8 cellular contexts compared by ENCODE assay signal in genomic region chr22:46035742-46036557, GRCh38. TPM values are rescaled to one million over a fixed set of nuclear protein-coding genes. Genes with fewer than 3 reads are reported as not detected.
A peak's percentile ranks its signal among the peaks of the same experiment; 100 is the strongest.
DNase-seq lines count a peak whose midpoint lies in the region; ATAC-seq and TF ChIP-seq lines count a peak whose summit lies in the region.

No MANE protein-coding gene starts in this region.

- peak overlapping the region; percentile 89 for H3K27ac ChIP-seq in VCaP
- no peak overlapping the region for H3K27ac ChIP-seq in iPS-20b (ENCODE audit: low read length)
- peak overlapping the region; percentile 95 for H3K27ac ChIP-seq in skeletal muscle tissue (ENCODE audit: low read depth, low read length)

- H3K9ac ChIP-seq in iPS-20b (ENCODE audit: low read depth, low read length), result peak overlapping the region; percentile 71; the same call in 1 of the 2 replicates
- H3K9ac ChIP-seq in skeletal muscle tissue (ENCODE audit: low read depth in 1 of 3, low read length in 3 of 3), result peak overlapping the region; percentile 95 to 98 (median 95)

- H3K9me3 ChIP-seq in iPS-20b (ENCODE audit: insufficient read depth, low read depth, low read length), result no peaks in the 10 kb centered on the region
- no peaks in the 10 kb centered on the region for H3K9me3 ChIP-seq in skeletal muscle tissue (ENCODE audit: control insufficient read depth in 3 of 3, low read length in 3 of 3)

- DNase-seq in ACHN (peak; percentile 96), NCI-H2171 (lab: John Stamatoyannopoulos, UW) (peak; percentile 99), T47D (ENCODE audit: low read depth in 1 of 2, low spot score in 1 of 2) (peak; percentile 93 to 98)

- TF ChIP-seq CTCF in VCaP (conservative IDR thresholded peaks at IDR 0.05), result no peak

- no peaks in the 10 kb centered on the region for H3K36me3 ChIP-seq in iPS-20b (ENCODE audit: insufficient read depth, low read depth, low read length)
- peaks cover 0 to 3% (median 0%) of the 10 kb centered on the region in 3 donors for H3K36me3 ChIP-seq in skeletal muscle tissue (ENCODE audit: control insufficient read depth in 3 of 3, insufficient read depth in 3 of 3, low read length in 3 of 3)

- no peaks in the 10 kb centered on the region for H3K27me3 ChIP-seq in iPS-20b (ENCODE audit: insufficient read depth, low read length)
- H3K27me3 ChIP-seq in skeletal muscle tissue (ENCODE audit: control insufficient read depth in 3 of 3, insufficient read depth in 3 of 3, low read length in 3 of 3), result no peaks in the 10 kb centered on the region

- ATAC-seq in GM18858 (IDR thresholded peaks at IDR 0.05; ENCODE audit: unreplicated experiment), result peak; percentile 80
- ATAC-seq in HG03064 (IDR thresholded peaks at IDR 0.05; ENCODE audit: low read depth, unreplicated experiment), result peak; percentile 84

- in situ Hi-C loops in ACHN (cut with HindIII; ENCODE audit: low pct_ligation_motif_present, low pct_unique_long_range_greater_than_20kb, low sequenced_read_pairs), result no loop called here
- in situ Hi-C loops in T47D (cut with HindIII; ENCODE audit: low pct_unique_long_range_greater_than_20kb, low sequenced_read_pairs), result no loop called here

- peaks cover 11% of the 10 kb centered on the region; the same call in 1 of the 2 replicates for H3K4me1 ChIP-seq in iPS-20b (ENCODE audit: insufficient read depth, low read length)
- H3K4me1 ChIP-seq in skeletal muscle tissue (ENCODE audit: control insufficient read depth in 3 of 3, insufficient read depth in 3 of 3, low read length in 3 of 3), result peaks cover 31 to 55% (median 42%) of the 10 kb centered on the region in 3 donors

- H3K4me3 ChIP-seq in iPS-20b (ENCODE audit: low read length) (peak overlapping the region; percentile 88), skeletal muscle tissue (ENCODE audit: low read length in 3 of 3) (peak overlapping the region; percentile 86 to 99 (median 95))

RNA-seq across cellular contexts. Expression of gene WNT7B, which starts 59.0 kb away (rescaled TPM):
- not detected for total RNA-seq in skeletal muscle tissue
